In genomic region chr14:104322531-104323466, GRCh38 we compare ENCODE assay signal across 15 cellular contexts.
A peak's percentile ranks its signal among the peaks of the same experiment; 100 is the strongest.
DNase-seq lines count a peak whose midpoint lies in the region; TF ChIP-seq lines count a peak whose summit lies in the region.
"Had no signal": no experiment of that assay in that cellular context is flagged by ENCODE, and none has a peak within 500 bp of the region (broad histone marks: within the 10 kb centered on the region; RNA-seq: fewer than 3 reads in every experiment).

No MANE protein-coding gene starts in this region.

- peak overlapping the region; percentile 58 for H2BK12ac ChIP-seq in neuronal stem cell (ENCODE audit: low read length)

- TF ChIP-seq CTCF in HEK293 (tag by site-specific recombination; IDR thresholded peaks at IDR 0.05) (no peak), GM13976 (IDR thresholded peaks at IDR 0.05; ENCODE audit: borderline replicate concordance, control extremely low read depth, extremely low read depth, insufficient read depth, missing control alignments) (no peak)

- POLR2A ChIA-PET in HEK293 (lab: Yijun Ruan, JAX), result no interaction called here

- H3K18ac ChIP-seq in neuronal stem cell (ENCODE audit: low read length), result peak overlapping the region; percentile 89

- DNase-seq in COLO668 (lab: John Stamatoyannopoulos, UW; ENCODE audit: unreplicated experiment) (peak; percentile 64), UCSD-AML1 (lab: John Stamatoyannopoulos, UW; ENCODE audit: unreplicated experiment) (peak; percentile 34), neuronal stem cell (ENCODE audit: low spot score) (no peak), ureter (ENCODE audit: low spot score) (no peak), GDM1 (lab: John Stamatoyannopoulos, UW) (no peak), COLO829 (ENCODE audit: low spot score) (no peak), GM13976 (ENCODE audit: low spot score) (no peak)
- DNase-seq: activated CD8-positive, alpha-beta memory T cell treated with anti-CD3 and anti-CD28 coated beads, Interleukin-2, amount 10 ng/mL, durations not matched to agents 7 days and 5 days; activated effector memory CD4-positive, alpha-beta T cell treated with Interleukin-2 at 50 U/mL for 16 hours; amygdala; NCI-H1092 treated with DMSO at 0.1 percent for 48 hours; OCI-M1; stimulated activated CD4-positive, alpha-beta T cell treated with anti-CD3 and anti-CD28 coated beads, Interleukin-4, amount 100 ng/mL, for 24 hours had no signal

- CTCF ChIA-PET in HEK293 (lab: Yijun Ruan, JAX), result no interaction called here

- no peak overlapping the region for H3K4me2 ChIP-seq in neuronal stem cell (ENCODE audit: insufficient read depth, low read length, poor library complexity, severe bottlenecking)

- H3K9ac ChIP-seq in neuronal stem cell (ENCODE audit: low read depth, low read length, poor library complexity), result peak overlapping the region; percentile 70

- peaks cover 2% of the 10 kb centered on the region for H3K79me1 ChIP-seq in neuronal stem cell (ENCODE audit: low read depth, low read length)

- H3K23ac ChIP-seq in neuronal stem cell (ENCODE audit: low read depth, low read length, poor library complexity), result peak overlapping the region; percentile 31

- H3K4ac ChIP-seq in neuronal stem cell (ENCODE audit: low read length), result no peak overlapping the region

- no CpG with 5 or more reads among the region's 31 CpGs for WGBS in neuronal stem cell (ENCODE audit: extremely low coverage in 2 of 2, insufficient read length in 2 of 2, insufficient replicate concordance in 1 of 2), 2 donors

- peak overlapping the region; percentile 96 for H2AK5ac ChIP-seq in neuronal stem cell (ENCODE audit: low read depth, low read length)

- no peak overlapping the region for H4K91ac ChIP-seq in neuronal stem cell (ENCODE audit: low read depth, low read length, poor library complexity)

- no peak overlapping the region for H2AFZ ChIP-seq in neuronal stem cell (ENCODE audit: low read length)

- peaks cover 0 to 18% (median 0%) of the 10 kb centered on the region in 3 experiments for H3K27me3 ChIP-seq in neuronal stem cell (ENCODE audit: control insufficient read depth in 3 of 3, insufficient read depth in 3 of 3, low read depth in 1 of 3, low read length in 3 of 3)

- peak overlapping the region; percentile 58 for H2BK15ac ChIP-seq in neuronal stem cell (ENCODE audit: low read length)

- H3K9me3 ChIP-seq in HEK293 (ENCODE audit: control insufficient read depth, insufficient read depth, low read depth, low read length) (no peaks in the 10 kb centered on the region), neuronal stem cell (replicated peaks in 1 of 2; ENCODE audit: control insufficient read depth in 2 of 2, insufficient read depth in 1 of 2, low read depth in 1 of 2, low read length in 2 of 2) (peaks cover 0 to 3% of the 10 kb centered on the region in 2 donors)

- peak overlapping the region; percentile 66 for H2BK5ac ChIP-seq in neuronal stem cell (ENCODE audit: low read length)

- peak overlapping the region; percentile 38 for H3K14ac ChIP-seq in neuronal stem cell (ENCODE audit: low read length)

- in situ Hi-C loops in GM13976 (cut with MboI; ENCODE audit: low sequenced_read_pairs, unreplicated experiment), result no loop called here

- no peak overlapping the region for H2BK120ac ChIP-seq in neuronal stem cell (ENCODE audit: low read depth, low read length)

- H3K4me1 ChIP-seq in HEK293 (ENCODE audit: control insufficient read depth, insufficient read depth, low read length) (no peaks in the 10 kb centered on the region), neuronal stem cell (ENCODE audit: control insufficient read depth in 2 of 2, insufficient read depth in 1 of 2, low read depth in 1 of 2, low read length in 2 of 2) (peaks cover 0 to 5% of the 10 kb centered on the region in 2 donors)

- H3K27ac ChIP-seq in HEK293 (ENCODE audit: extremely low read depth, low read depth, low read length), result no peak overlapping the region
- no peak overlapping the region for H3K27ac ChIP-seq in neuronal stem cell (replicated peaks; ENCODE audit: low read length)
- H3K27ac ChIP-seq: SK-N-MC had no signal

- H3K36me3 ChIP-seq in HEK293 (ENCODE audit: control insufficient read depth in 2 of 2, insufficient read depth in 1 of 2, low read length in 2 of 2) (no peaks in the 10 kb centered on the region), neuronal stem cell (replicated peaks in 1 of 2; ENCODE audit: control insufficient read depth in 2 of 2, insufficient read depth in 2 of 2, low read length in 2 of 2) (no peaks in the 10 kb centered on the region)

- H3K4me3 ChIP-seq in HEK293 (ENCODE audit: low read depth, low read length) (no peak overlapping the region), neuronal stem cell (ENCODE audit: low read length in 2 of 2) (no peak overlapping the region)
- H3K4me3 ChIP-seq: SK-N-MC had no signal

- no peak overlapping the region for H4K8ac ChIP-seq in neuronal stem cell (ENCODE audit: low read depth, low read length)

TF ChIP-seq in HEK293, 187 proteins besides CTCF, POLR2A, EP300 and RAD21 (continues in another document):
- TF ChIP-seq ZNF639 (tag by site-specific recombination; IDR thresholded peaks at IDR 0.05) (no peak), GLIS1 (tag by site-specific recombination; IDR thresholded peaks at IDR 0.05) (no peak), ZXDB (tag by site-specific recombination; IDR thresholded peaks at IDR 0.05) (no peak), REST (tag by site-specific recombination; IDR thresholded peaks at IDR 0.05) (no peak), IKZF3 (tag by site-specific recombination; IDR thresholded peaks at IDR 0.05) (no peak), SP2 (tag by site-specific recombination; IDR thresholded peaks at IDR 0.05) (no peak), YY1 (tag by site-specific recombination; IDR thresholded peaks at IDR 0.05) (no peak), ZBTB11 (tag by site-specific recombination; conservative IDR thresholded peaks at IDR 0.05; ENCODE audit: low read depth) (no peak), SCRT2 (tag by site-specific recombination; IDR thresholded peaks at IDR 0.05) (no peak), OVOL3 (tag by site-specific recombination; IDR thresholded peaks at IDR 0.05) (no peak), ZNF555 (tag by site-specific recombination; conservative IDR thresholded peaks at IDR 0.05) (no peak)

Comparison
In these comparisons a context has a peak if more than half of its experiments do, and no peak if none do; other contexts are left out.
1. DNase-seq: peak in COLO668 (single experiment) and UCSD-AML1 (single experiment); none in neuronal stem cell (single experiment), ureter (single experiment), GDM1 (single experiment), COLO829 (single experiment) and GM13976 (single experiment).